8 cellular contexts compared by ENCODE assay signal in genomic region chr3:126540342-126540849, GRCh38. TPM values are rescaled to one million over a fixed set of nuclear protein-coding genes. Genes with fewer than 3 reads are reported as not detected.
DNase-seq lines count a peak whose midpoint lies in the region; ATAC-seq and TF ChIP-seq lines count a peak whose summit lies in the region.

No MANE protein-coding gene starts in this region.

- TF ChIP-seq CTCF in AG10803 (conservative IDR thresholded peaks at IDR 0.05; ENCODE audit: low read length) (no peak), brain microvascular endothelial cell (IDR thresholded peaks at IDR 0.05; ENCODE audit: low read depth, low read length, missing control alignments) (no peak), lower lobe of right lung (IDR thresholded peaks at IDR 0.05) (no peak)

- H3K9me3 ChIP-seq in lower lobe of right lung, result no peaks in the 10 kb centered on the region

- H3K36me3 ChIP-seq in brain microvascular endothelial cell (replicated peaks) (no peaks in the 10 kb centered on the region), lower lobe of right lung (no peaks in the 10 kb centered on the region)

- peaks cover 8% of the 10 kb centered on the region for H3K4me1 ChIP-seq in lower lobe of right lung

- ATAC-seq in lower lobe of right lung, result peak; percentile 28 to 49
- no peak for ATAC-seq in GM19328 (IDR thresholded peaks at IDR 0.05; ENCODE audit: unreplicated experiment)
- no peak for ATAC-seq in HG02678 (IDR thresholded peaks at IDR 0.05; ENCODE audit: unreplicated experiment)

- in situ Hi-C loops in brain microvascular endothelial cell (cut with HindIII; ENCODE audit: low pct_ligation_motif_present, low sequenced_read_pairs), result no loop called here

- peaks cover 9% of the 10 kb centered on the region for H3K27me3 ChIP-seq in brain microvascular endothelial cell (replicated peaks)
- H3K27me3 ChIP-seq in lower lobe of right lung (ENCODE audit: low read depth), result peaks cover 24% of the 10 kb centered on the region

- H3K4me3 ChIP-seq in AG10803 (ENCODE audit: low read length) (no peak overlapping the region), brain microvascular endothelial cell (ENCODE audit: low read depth, low read length) (no peak overlapping the region), lower lobe of right lung (no peak overlapping the region)

- no peak overlapping the region for H3K27ac ChIP-seq in brain microvascular endothelial cell
- no peak overlapping the region for H3K27ac ChIP-seq in lower lobe of right lung

- intact Hi-C loops in lower lobe of right lung (cut with DNase I), result no loop called here

- DNase-seq in AG10803 (ENCODE audit: low read depth) (peak; percentile 96), LHCN-M2 (ENCODE audit: low read depth) (peak; percentile 92), brain microvascular endothelial cell (peak; percentile 79), lower lobe of right lung (peak; percentile 45), iPS-NIHi7 (ENCODE audit: extremely low spot score) (no peak)
- no peak for DNase-seq in stimulated activated naive CD4-positive, alpha-beta T cell (lab: John Stamatoyannopoulos, UW)

RNA-seq across cellular contexts. Expression of gene CHST13, which starts 16.4 kb away (rescaled TPM):
- total RNA-seq in LHCN-M2 (2014; rRNA removed) (not detected in 2 replicates), lower lobe of right lung (1.5 TPM)
- polyA plus RNA-seq in LHCN-M2 (2012), result 0.02 TPM

RNA-seq across cellular contexts. Expression of gene C3orf22, which starts 18.3 kb away (rescaled TPM):
- total RNA-seq in LHCN-M2 (2014; rRNA removed) (not detected in 2 replicates), lower lobe of right lung (not detected)
- polyA plus RNA-seq in LHCN-M2 (2012), result not detected

RNA-seq across cellular contexts. Expression of gene UROC1, which starts 22.8 kb away (rescaled TPM):
- not detected in 2 replicates for total RNA-seq in LHCN-M2 (2014; rRNA removed)
- polyA plus RNA-seq in LHCN-M2 (2012), result not detected
- total RNA-seq in lower lobe of right lung, result not detected

Comparison
In these comparisons a context has a peak if more than half of its experiments do, and no peak if none do; other contexts are left out.
1. DNase-seq: peak in AG10803 (single experiment), LHCN-M2 (single experiment), brain microvascular endothelial cell (single experiment) and lower lobe of right lung (single experiment); none in stimulated activated naive CD4-positive, alpha-beta T cell (0 of 6) and iPS-NIHi7 (single experiment).
2. ATAC-seq: peak in lower lobe of right lung (2 of 2); none in GM19328 (single experiment) and HG02678 (single experiment).